Comparison of ENCODE assay signal across 28 cellular contexts in the genomic region with DNA sequence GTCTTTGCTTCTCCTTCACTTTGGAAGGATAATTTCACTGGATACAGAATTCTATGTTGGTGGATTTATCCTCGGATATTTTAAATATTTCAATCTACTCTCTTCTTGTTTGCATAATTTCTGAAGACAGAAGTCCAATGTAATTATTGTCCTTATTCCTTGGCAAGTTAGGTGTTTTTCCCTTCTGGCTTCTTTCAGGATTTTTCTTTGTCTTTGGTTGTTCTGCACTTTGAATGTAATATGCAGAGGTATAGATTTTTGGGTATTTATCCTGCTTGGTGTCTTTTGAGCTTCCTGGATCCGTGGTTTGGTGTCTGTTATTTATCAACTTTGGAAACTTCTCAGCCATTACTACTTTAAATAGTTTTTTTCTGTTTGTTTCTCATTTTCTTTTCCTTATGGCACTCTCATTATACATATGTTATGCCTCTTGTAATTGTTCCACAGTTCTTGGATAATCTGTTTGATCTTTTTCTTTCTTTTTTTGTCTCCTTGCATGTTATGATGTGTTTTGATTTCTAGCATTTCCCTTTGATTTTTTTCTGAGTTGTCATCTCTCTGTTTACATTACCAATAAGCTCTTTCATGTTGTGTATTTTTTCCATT.
"Had no signal": no experiment of that assay in that cellular context is flagged by ENCODE, and none has a peak within 500 bp of the region (broad histone marks: within the 10 kb centered on the region; RNA-seq: fewer than 3 reads in every experiment).

No MANE protein-coding gene starts in this region.

- H3K27ac Mint-ChIP-seq: nephron; neural progenitor cell; progenitor cell of endocrine pancreas; stimulated activated effector memory CD8-positive, alpha-beta T cell treated with anti-CD3 and anti-CD28 coated beads, Interleukin-12 subunit alpha, Interleukin-12 subunit beta, amount 100 ng/mL, for 72 hours; stimulated activated naive B cell treated with anti-CD40 and anti-IgM and Interleukin-4, amounts not matched to agents 10 μg/mL and 1 μg/mL and 100 μg/mL, for 72 hours; stimulated activated naive CD8-positive, alpha-beta T cell treated with anti-CD3 and anti-CD28 coated beads, Interleukin-15, Interleukin-2, amounts not matched to agents 100 ng/mL and 50 ng/mL, for 24 hours had no signal

- H2AFZ ChIP-seq: neural progenitor cell, parathyroid adenoma had no signal

- H3K4me3 ChIP-seq: neural progenitor cell, ovary, psoas muscle, right lobe of liver, sigmoid colon, stomach, thoracic aorta, thyroid gland, tibial nerve, upper lobe of left lung, vagina had no signal

- H3K9ac ChIP-seq: neural progenitor cell, parathyroid adenoma had no signal

- DNase-seq: occipital lobe; ovary; posterior cingulate gyrus; psoas muscle; right cardiac atrium; right lobe of liver; sigmoid colon; small intestine; stimulated activated CD4-positive, alpha-beta T cell treated with anti-CD3 and anti-CD28 coated beads, Interleukin-15, amount 100 ng/mL, for 24 hours; stimulated activated CD4-positive, alpha-beta T cell treated with anti-CD3 and anti-CD28 coated beads, Interleukin-2, amount 100 ng/mL, for 24 hours; stimulated activated CD4-positive, alpha-beta T cell treated with anti-CD3 and anti-CD28 coated beads, Interleukin-2, amount 100 ng/mL, for 48 hours; stimulated activated CD4-positive, alpha-beta T cell treated with anti-CD3 and anti-CD28 coated beads, Interleukin-4, amount 100 ng/mL, for 24 hours; stimulated activated naive B cell treated with anti-CD40 and anti-IgM and Interleukin-4, amounts not matched to agents 10 μg/mL and 1 μg/mL and 100 μg/mL, for 72 hours; stimulated activated naive CD4-positive, alpha-beta T cell treated with Interleukin-2 at 50 U/mL for 16 hours; stomach; thyroid gland; trophoblast cell; upper lobe of left lung had no signal

- H3K4me3 Mint-ChIP-seq: nephron; neural progenitor cell; stimulated activated effector memory CD8-positive, alpha-beta T cell treated with anti-CD3 and anti-CD28 coated beads, Interleukin-12 subunit alpha, Interleukin-12 subunit beta, amount 100 ng/mL, for 72 hours; stimulated activated naive B cell treated with anti-CD40 and anti-IgM and Interleukin-4, amounts not matched to agents 10 μg/mL and 1 μg/mL and 100 μg/mL, for 72 hours; stimulated activated naive CD8-positive, alpha-beta T cell treated with anti-CD3 and anti-CD28 coated beads, Interleukin-15, Interleukin-2, amounts not matched to agents 100 ng/mL and 50 ng/mL, for 24 hours had no signal

- H3K27me3 ChIP-seq: neural progenitor cell, ovary, right lobe of liver, sigmoid colon, stomach, thyroid gland, tibial nerve, upper lobe of left lung, vagina had no signal

- H3K36me3 ChIP-seq: neural progenitor cell, ovary, right lobe of liver, sigmoid colon, stomach, thoracic aorta, thyroid gland, tibial nerve, upper lobe of left lung, vagina had no signal

- H3K79me2 ChIP-seq: parathyroid adenoma had no signal

- H3K4me2 ChIP-seq: neural progenitor cell had no signal

- ATAC-seq: psoas muscle; right cardiac atrium; right lobe of liver; stimulated activated effector memory CD8-positive, alpha-beta T cell treated with anti-CD3 and anti-CD28 coated beads, Interleukin-12 subunit alpha, Interleukin-12 subunit beta, amount 100 ng/mL, for 72 hours; stimulated activated naive B cell treated with anti-CD40 and anti-IgM and Interleukin-4, amounts not matched to agents 10 μg/mL and 1 μg/mL and 100 μg/mL, for 72 hours had no signal

- H3K4me1 Mint-ChIP-seq: stimulated activated effector memory CD8-positive, alpha-beta T cell treated with anti-CD3 and anti-CD28 coated beads, Interleukin-12 subunit alpha, Interleukin-12 subunit beta, amount 100 ng/mL, for 72 hours had no signal

- H3K4me1 ChIP-seq: neural progenitor cell, parathyroid adenoma, right lobe of liver, upper lobe of left lung, vagina had no signal

- H3K27me3 Mint-ChIP-seq: progenitor cell of endocrine pancreas; stimulated activated naive CD8-positive, alpha-beta T cell treated with anti-CD3 and anti-CD28 coated beads, Interleukin-15, Interleukin-2, amounts not matched to agents 100 ng/mL and 50 ng/mL, for 24 hours had no signal

- FAIRE-seq: urothelium cell line had no signal

- H3K27ac ChIP-seq: neural progenitor cell, ovary, parathyroid adenoma, psoas muscle, right lobe of liver, sigmoid colon, stomach, thoracic aorta, thyroid gland, tibial nerve, upper lobe of left lung, vagina had no signal

- H3K36me3 Mint-ChIP-seq: stimulated activated effector memory CD8-positive, alpha-beta T cell treated with anti-CD3 and anti-CD28 coated beads, Interleukin-12 subunit alpha, Interleukin-12 subunit beta, amount 100 ng/mL, for 72 hours had no signal

- H3K9me3 ChIP-seq: ovary, right lobe of liver, thoracic aorta, thyroid gland, vagina had no signal
